In the genomic region with DNA sequence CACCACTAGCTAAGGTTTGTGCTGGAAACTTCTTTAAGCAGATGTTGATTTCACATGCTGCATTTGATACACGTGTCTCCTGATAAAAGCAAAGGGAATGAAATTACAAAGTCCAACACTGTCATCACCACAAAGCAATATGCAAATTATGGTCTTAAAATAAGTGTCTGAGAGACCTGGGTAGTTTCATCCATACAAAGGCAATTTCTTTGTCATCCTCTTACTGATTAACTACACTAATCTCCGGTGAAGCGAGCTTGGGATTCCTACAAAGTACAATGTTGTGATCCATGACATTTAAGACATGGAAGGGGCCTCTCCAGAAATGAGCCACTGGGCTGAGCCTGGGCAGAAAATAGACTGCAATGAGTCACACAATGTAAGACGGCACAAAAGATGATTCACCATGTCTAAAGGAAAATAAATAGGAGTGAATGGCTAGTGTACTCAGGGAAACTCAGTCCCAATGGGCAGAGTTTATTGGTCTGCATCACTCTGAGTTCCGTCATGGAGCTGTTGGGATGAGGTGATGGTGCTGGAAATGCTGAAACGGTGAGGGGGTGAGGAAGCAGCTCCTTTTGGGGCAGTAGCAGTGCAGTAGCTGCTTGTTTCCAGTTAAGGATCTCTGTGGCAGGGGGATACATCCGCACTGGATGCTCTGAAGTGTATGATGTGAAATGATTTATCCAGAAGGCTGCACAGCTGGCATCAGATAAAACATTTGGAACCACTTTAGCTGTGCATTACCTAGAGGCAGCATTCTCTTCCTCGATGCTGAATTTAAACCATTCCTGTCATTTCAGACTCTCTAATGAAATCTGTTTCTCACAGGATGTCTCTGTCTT, we compare ENCODE assay signal across 9 cellular contexts.
A peak's percentile ranks its signal among the peaks of the same experiment; 100 is the strongest.
DNase-seq lines count a peak whose midpoint lies in the region; ATAC-seq and TF ChIP-seq lines count a peak whose summit lies in the region.
"Had no signal": no experiment of that assay in that cellular context is flagged by ENCODE, and none has a peak within 500 bp of the region (broad histone marks: within the 10 kb centered on the region; RNA-seq: fewer than 3 reads in every experiment).

No MANE protein-coding gene starts in this region.

- H3K4me1 ChIP-seq in lower lobe of right lung = no peaks in the 10 kb centered on the region
- H3K4me1 ChIP-seq in CD8-positive, alpha-beta memory T cell (ENCODE audit: insufficient read depth, low read length) = no peaks in the 10 kb centered on the region

- H3K27me3 Mint-ChIP-seq in CD8-positive, alpha-beta memory T cell = peaks cover 0 to 2% of the 10 kb centered on the region in 2 donors
- H3K27me3 Mint-ChIP-seq: memory B cell had no signal

- H3K4me3 Mint-ChIP-seq in CD8-positive, alpha-beta memory T cell = no peak overlapping the region
- H3K4me3 Mint-ChIP-seq: memory B cell had no signal

- H3K27me3 ChIP-seq in lower lobe of right lung (ENCODE audit: low read depth) = no peaks in the 10 kb centered on the region
- no peaks in the 10 kb centered on the region for H3K27me3 ChIP-seq in CD8-positive, alpha-beta memory T cell (ENCODE audit: insufficient read depth, low read length, poor library complexity, severe bottlenecking)

- ATAC-seq in GM21526 (IDR thresholded peaks at IDR 0.05; ENCODE audit: low FRiP score, unreplicated experiment) (peak; percentile 70), HG03571 (IDR thresholded peaks at IDR 0.05; ENCODE audit: unreplicated experiment) (peak; percentile 89), lower lobe of right lung (peak; percentile 47 to 58)

- DNase-seq in EL (peak; percentile 95), astrocyte of the cerebellum (ENCODE audit: low read depth) (peak; percentile 74), lower lobe of right lung (no peak), NCI-H1930 (lab: John Stamatoyannopoulos, UW) (no peak)
- DNase-seq in CD8-positive, alpha-beta memory T cell = no peak
- no peak for DNase-seq in activated effector memory CD4-positive, alpha-beta T cell treated with anti-CD3 and anti-CD28 coated beads, Interleukin-2, amount 50 U/mL, for 16 hours

- H3K36me3 ChIP-seq in lower lobe of right lung = no peaks in the 10 kb centered on the region
- H3K36me3 ChIP-seq in CD8-positive, alpha-beta memory T cell (ENCODE audit: insufficient read depth, low read length) = no peaks in the 10 kb centered on the region

- H3K27ac ChIP-seq in lower lobe of right lung = no peak overlapping the region
- no peak overlapping the region for H3K27ac ChIP-seq in CD8-positive, alpha-beta memory T cell (ENCODE audit: low read depth, low read length)

- no peaks in the 10 kb centered on the region for H3K9me3 ChIP-seq in lower lobe of right lung
- no peaks in the 10 kb centered on the region for H3K9me3 ChIP-seq in CD8-positive, alpha-beta memory T cell (ENCODE audit: low read length)

- TF ChIP-seq CTCF in astrocyte of the cerebellum (IDR thresholded peaks at IDR 0.05; ENCODE audit: low read depth, low read length, missing control alignments) (no peak), lower lobe of right lung (IDR thresholded peaks at IDR 0.05) (no peak)

- no peak overlapping the region for H3K27ac Mint-ChIP-seq in CD8-positive, alpha-beta memory T cell
- H3K27ac Mint-ChIP-seq: memory B cell had no signal

- peaks cover 0 to 1% (median 0%) of the 10 kb centered on the region in 3 donors for H3K36me3 Mint-ChIP-seq in CD8-positive, alpha-beta memory T cell
- H3K36me3 Mint-ChIP-seq: memory B cell had no signal

- no peaks in the 10 kb centered on the region for H3K4me1 Mint-ChIP-seq in CD8-positive, alpha-beta memory T cell

- H3K4me3 ChIP-seq in astrocyte of the cerebellum (ENCODE audit: low read depth, low read length) = no peak overlapping the region
- H3K4me3 ChIP-seq in lower lobe of right lung = no peak overlapping the region
- H3K4me3 ChIP-seq in CD8-positive, alpha-beta memory T cell (ENCODE audit: low read length) = no peak overlapping the region

- in situ Hi-C loops in astrocyte of the cerebellum (cut with HindIII; ENCODE audit: low sequenced_read_pairs) = no loop called here

- CTCF ChIA-PET in CD8-positive, alpha-beta memory T cell (lab: Charles Lee) = no interaction called here

- no peaks in the 10 kb centered on the region for H3K9me3 Mint-ChIP-seq in CD8-positive, alpha-beta memory T cell
- H3K9me3 Mint-ChIP-seq: memory B cell had no signal

- POLR2A ChIA-PET in CD8-positive, alpha-beta memory T cell (lab: Charles Lee) = no interaction called here

- intact Hi-C loops in lower lobe of right lung (cut with DNase I) = no loop called here

Comparison
In these comparisons a context has a peak if more than half of its experiments do, and no peak if none do; other contexts are left out.
1. DNase-seq: peak in EL (single experiment) and astrocyte of the cerebellum (single experiment); none in lower lobe of right lung (single experiment), CD8-positive, alpha-beta memory T cell (0 of 5), activated effector memory CD4-positive, alpha-beta T cell treated with anti-CD3 and anti-CD28 coated beads, Interleukin-2, amount 50 U/mL, for 16 hours (single experiment) and NCI-H1930 (0 of 2).
2. Peak in every context shown above with its lines, with median percentiles within 50 percentile points of each other: ATAC-seq.